1 cellular context compared by ENCODE assay signal in genomic region chr12:110073049-110073831, GRCh38.
TF ChIP-seq lines count a peak whose summit lies in the region.

No MANE protein-coding gene starts in this region.

TF ChIP-seq in HepG2, 621 proteins besides CTCF, POLR2A, EP300 and RAD21:
- TF ChIP-seq TFAP4 (IDR thresholded peaks at IDR 0.05; ENCODE audit: borderline replicate concordance, low read depth), result peak; percentile 20; the same call in 1 of the 2 replicates
- 0 out of 2 replicates have a peak, but pooled peaks have one; percentile 5 for TF ChIP-seq GATAD2A (CRISPR knock-in tag; IDR thresholded peaks at IDR 0.05)
- no peak for TF ChIP-seq CC2D1A (CRISPR knock-in tag; IDR thresholded peaks at IDR 0.05)
- no peak for TF ChIP-seq ZNF432 (CRISPR knock-in tag; IDR thresholded peaks at IDR 0.05; ENCODE audit: borderline replicate concordance)
- no peak for TF ChIP-seq YEATS2 (CRISPR knock-in tag; IDR thresholded peaks at IDR 0.05; ENCODE audit: borderline replicate concordance)
- TF ChIP-seq ZNF3 (CRISPR knock-in tag; IDR thresholded peaks at IDR 0.05), result no peak
- TF ChIP-seq ZNF687 (CRISPR knock-in tag; IDR thresholded peaks at IDR 0.05), result peak; percentile 62
- no peak for TF ChIP-seq ATAD3A (CRISPR knock-in tag; IDR thresholded peaks at IDR 0.05)
